In genomic region chr9:12464910-12465512, GRCh38 we compare ENCODE assay signal across 8 cellular contexts.
DNase-seq lines count a peak whose midpoint lies in the region; ATAC-seq, FAIRE-seq and TF ChIP-seq lines count a peak whose summit lies in the region.

No MANE protein-coding gene starts in this region.

- H4K20me1 ChIP-seq in endothelial cell of umbilical vein (replicated peaks; ENCODE audit: control insufficient read depth, extremely low read depth, insufficient read depth, low read length), result no peaks in the 10 kb centered on the region

- H3K4me2 ChIP-seq in endothelial cell of umbilical vein (ENCODE audit: insufficient read depth, low read length), result no peak overlapping the region

- dilution Hi-C loops in endothelial cell of umbilical vein (cut with MboI; ENCODE audit: extremely low pct_ligation_motif_present, low sequenced_read_pairs), result no loop called here

- 0 to 1% (median 1%) methylated on average over 2 of the region's 2 CpGs for WGBS in heart left ventricle, 4 donors

- CTCF ChIA-PET in endothelial cell of umbilical vein (lab: Charles Lee), result interaction anchor here (0.7 to 2.1 kb wide), 4 partner anchors 9 to 136 kb away, joined by 3 to 7 read pairs (median 4); no protein-coding TSS in a partner anchor

- no TSS peak for BruUV-seq in endothelial cell of umbilical vein (replicated peaks; lab: Mats Ljungman, UMichigan)

- POLR2A ChIA-PET in endothelial cell of umbilical vein (lab: Charles Lee), result no interaction called here

- peak; percentile 67 for FAIRE-seq in endothelial cell of umbilical vein (lab: Jason Lieb, UNC)

- H2AFZ ChIP-seq in endothelial cell of umbilical vein (ENCODE audit: low read depth, low read length), result no peak overlapping the region

- H3K79me2 ChIP-seq in endothelial cell of umbilical vein (ENCODE audit: control insufficient read depth, insufficient read depth, low read length), result no peaks in the 10 kb centered on the region

- H3K4me1 ChIP-seq in heart left ventricle, result no peaks in the 10 kb centered on the region
- no peaks in the 10 kb centered on the region for H3K4me1 ChIP-seq in endothelial cell of umbilical vein (ENCODE audit: control insufficient read depth, extremely low read depth, insufficient read depth, low read length)

- TF ChIP-seq CTCF in heart left ventricle (IDR thresholded peaks at IDR 0.05) (peak; percentile 27 to 63 (median 48)), endothelial cell of umbilical vein (IDR thresholded peaks at IDR 0.05; ENCODE audit: extremely low read depth in 1 of 2, insufficient read depth in 1 of 2, low read depth in 1 of 2, low read length in 2 of 2) (peak; percentile 33 to 41), retinal pigment epithelial cell (conservative IDR thresholded peaks at IDR 0.05; ENCODE audit: low read depth, low read length) (peak; percentile 65)

- H3K9me3 ChIP-seq in heart left ventricle, result no peaks in the 10 kb centered on the region
- no peaks in the 10 kb centered on the region for H3K9me3 ChIP-seq in endothelial cell of umbilical vein (replicated peaks; ENCODE audit: control insufficient read depth, insufficient read depth, low read length)

- H3K27ac Mint-ChIP-seq in stimulated activated naive B cell treated with anti-CD40 and anti-IgM and Interleukin-4, amounts not matched to agents 10 μg/mL and 1 μg/mL and 100 μg/mL, for 72 hours, result no peak overlapping the region

- TF ChIP-seq POLR2A in heart left ventricle (IDR thresholded peaks at IDR 0.05) (no peak), endothelial cell of umbilical vein (IDR thresholded peaks at IDR 0.05; ENCODE audit: low read depth, low read length) (no peak)

- intact Hi-C loops in heart left ventricle (cut with DNase I) (loop anchor here in 1 of 10 donors (10.0 kb wide), 1 partner anchor 60 kb away; no protein-coding TSS in a partner anchor), Right ventricle myocardium superior (cut with DNase I) (no loop called here), endothelial cell of umbilical vein (cut with micrococcal nuclease) (loop anchor here (1.0 to 5.0 kb wide), 3 partner anchors 136 to 1610 kb away; no protein-coding TSS in a partner anchor)

- no peaks in the 10 kb centered on the region for H3K36me3 ChIP-seq in heart left ventricle
- no peaks in the 10 kb centered on the region for H3K36me3 ChIP-seq in endothelial cell of umbilical vein (ENCODE audit: control insufficient read depth in 2 of 2, extremely low read depth in 1 of 2, insufficient read depth in 2 of 2, low read length in 2 of 2)

- H3K27me3 ChIP-seq in heart left ventricle (no peaks in the 10 kb centered on the region), endothelial cell of umbilical vein (ENCODE audit: control insufficient read depth in 2 of 2, insufficient read depth in 2 of 2, low read length in 2 of 2) (peaks cover 0 to 3% of the 10 kb centered on the region in 2 experiments)

- no peak for DNase-seq in heart left ventricle
- no peak for DNase-seq in Right ventricle myocardium superior
- peak; percentile 73 for DNase-seq in NCI-H69 (lab: John Stamatoyannopoulos, UW)
- peak; percentile 42 for DNase-seq in endothelial cell of umbilical vein (ENCODE audit: low read depth, low spot score)
- no peak for DNase-seq in retinal pigment epithelial cell (ENCODE audit: low read depth)
- DNase-seq in stimulated activated naive B cell treated with anti-CD40 and anti-IgM and Interleukin-4, amounts not matched to agents 10 μg/mL and 1 μg/mL and 100 μg/mL, for 72 hours, result no peak

- ATAC-seq in heart left ventricle (no peak), Right ventricle myocardium superior (ENCODE audit: poor library complexity) (no peak), GM19467 (IDR thresholded peaks at IDR 0.05; ENCODE audit: unreplicated experiment) (no peak), GM21447 (IDR thresholded peaks at IDR 0.05; ENCODE audit: unreplicated experiment) (no peak)
- ATAC-seq in stimulated activated naive B cell treated with anti-CD40 and anti-IgM and Interleukin-4, amounts not matched to agents 10 μg/mL and 1 μg/mL and 100 μg/mL, for 72 hours (replicated peaks), result no peak

- H3K27ac ChIP-seq in heart left ventricle (no peak overlapping the region), endothelial cell of umbilical vein (ENCODE audit: insufficient read depth, low read depth, low read length) (no peak overlapping the region)

- no peaks in the 10 kb centered on the region for H3K27me3 Mint-ChIP-seq in stimulated activated naive B cell treated with anti-CD40 and anti-IgM and Interleukin-4, amounts not matched to agents 10 μg/mL and 1 μg/mL and 100 μg/mL, for 72 hours

- no peaks in the 10 kb centered on the region for H3K36me3 Mint-ChIP-seq in stimulated activated naive B cell treated with anti-CD40 and anti-IgM and Interleukin-4, amounts not matched to agents 10 μg/mL and 1 μg/mL and 100 μg/mL, for 72 hours

- no peak overlapping the region for H3K9ac ChIP-seq in endothelial cell of umbilical vein (replicated peaks; ENCODE audit: extremely low read depth, insufficient read depth, low read length)

- H3K4me1 Mint-ChIP-seq in stimulated activated naive B cell treated with anti-CD40 and anti-IgM and Interleukin-4, amounts not matched to agents 10 μg/mL and 1 μg/mL and 100 μg/mL, for 72 hours, result no peaks in the 10 kb centered on the region

- no peak overlapping the region for H3K4me3 Mint-ChIP-seq in stimulated activated naive B cell treated with anti-CD40 and anti-IgM and Interleukin-4, amounts not matched to agents 10 μg/mL and 1 μg/mL and 100 μg/mL, for 72 hours

- H3K9me1 ChIP-seq in endothelial cell of umbilical vein (replicated peaks; ENCODE audit: control insufficient read depth, extremely low read depth, insufficient read depth, low read length), result no peaks in the 10 kb centered on the region

- H3K4me3 ChIP-seq in heart left ventricle (no peak overlapping the region), endothelial cell of umbilical vein (replicated peaks in 1 of 3; ENCODE audit: insufficient read depth in 1 of 3, low read depth in 1 of 3, low read length in 3 of 3) (no peak overlapping the region), retinal pigment epithelial cell (ENCODE audit: low read length) (no peak overlapping the region)

- peaks cover 0 to 4% of the 10 kb centered on the region in 2 donors for H3K9me3 Mint-ChIP-seq in stimulated activated naive B cell treated with anti-CD40 and anti-IgM and Interleukin-4, amounts not matched to agents 10 μg/mL and 1 μg/mL and 100 μg/mL, for 72 hours

TF ChIP-seq in endothelial cell of umbilical vein, 7 proteins besides CTCF, POLR2A, EP300 and RAD21:
- TF ChIP-seq GATA2 (IDR thresholded peaks at IDR 0.05; ENCODE audit: insufficient read depth, insufficient read length, low read depth, low read length) (no peak), POLR2AphosphoS5 (IDR thresholded peaks at IDR 0.05; ENCODE audit: insufficient read depth, low read depth, low read length) (no peak), JUN (IDR thresholded peaks at IDR 0.05; ENCODE audit: borderline replicate concordance, insufficient read depth, insufficient read length, low read depth) (no peak), EZH2 (IDR thresholded peaks at IDR 0.05; ENCODE audit: borderline replicate concordance, low read depth, low read length, severe bottlenecking) (no peak), MAX (IDR thresholded peaks at IDR 0.05; ENCODE audit: insufficient read depth, insufficient read length) (no peak), MYC (IDR thresholded peaks at IDR 0.05; ENCODE audit: low read depth, low read length) (no peak), FOS (IDR thresholded peaks at IDR 0.05; ENCODE audit: borderline replicate concordance, insufficient read depth, low read length) (no peak)
TF ChIP-seq in endothelial cell of umbilical vein: peak in this region for 0.

Comparison
In these comparisons a context has a peak if more than half of its experiments do, and no peak if none do; other contexts are left out.
1. DNase-seq: peak in NCI-H69 (single experiment) and endothelial cell of umbilical vein (single experiment); none in heart left ventricle (0 of 5), Right ventricle myocardium superior (single experiment), retinal pigment epithelial cell (single experiment) and stimulated activated naive B cell treated with anti-CD40 and anti-IgM and Interleukin-4, amounts not matched to agents 10 μg/mL and 1 μg/mL and 100 μg/mL, for 72 hours (single experiment).
2. Peak in every context shown above with its lines, with median percentiles within 50 percentile points of each other: CTCF ChIP-seq.